8 cellular contexts compared by ENCODE assay signal in the genomic region with DNA sequence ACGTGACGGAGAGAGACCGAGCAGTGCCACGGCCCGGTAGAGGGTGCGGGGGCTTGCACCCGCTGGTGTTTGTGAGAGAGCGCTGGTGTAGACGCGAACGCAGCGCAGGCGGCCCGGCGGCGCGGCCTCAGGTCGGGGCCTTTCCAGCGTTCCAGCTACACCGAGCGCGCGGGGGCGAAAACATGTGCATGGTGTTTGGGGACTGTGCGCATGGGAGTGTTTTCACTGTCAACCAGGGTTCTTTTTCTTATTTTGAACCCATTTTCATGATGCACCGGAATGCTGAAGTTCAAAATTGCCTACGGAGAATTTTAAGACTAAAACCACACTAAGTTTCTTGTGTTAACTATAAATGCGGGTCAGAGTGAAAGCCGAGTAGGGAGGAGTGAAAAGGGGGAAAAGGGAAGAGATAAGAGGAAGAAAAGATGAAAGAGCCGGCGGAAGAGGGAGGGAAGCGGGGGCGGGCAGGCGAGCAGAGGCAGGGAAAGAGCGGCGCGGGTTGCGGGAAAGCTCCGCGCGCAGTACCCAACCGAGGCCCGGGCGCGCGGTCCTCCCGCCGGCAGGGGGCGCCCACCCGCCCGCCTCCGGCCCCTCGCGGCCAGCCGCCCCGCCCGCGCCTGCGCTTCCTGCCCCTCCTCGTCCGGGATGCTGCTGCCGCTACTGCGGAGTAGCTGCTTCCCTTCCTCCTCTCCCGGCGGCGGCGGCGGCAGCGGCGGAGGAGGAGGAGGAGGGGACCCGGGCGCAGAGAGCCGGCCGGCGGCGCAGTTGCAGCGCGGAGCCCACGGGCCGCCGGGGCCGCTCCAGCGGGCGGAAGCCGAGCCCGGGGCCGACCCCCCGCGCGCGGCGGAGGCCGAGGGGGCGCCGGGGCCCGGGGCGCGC. TPM values are rescaled to one million over a fixed set of nuclear protein-coding genes. Genes with fewer than 3 reads are reported as not detected.
A peak's percentile ranks its signal among the peaks of the same experiment; 100 is the strongest.
DNase-seq lines count a peak whose midpoint lies in the region; ATAC-seq, FAIRE-seq and TF ChIP-seq lines count a peak whose summit lies in the region.

RAB12 (plus strand) TSS at position 643 of the 879 bp plus-strand sequence; CDS start at position 646, 3 bp downstream.

- CTCF ChIA-PET in A549 (lab: Yijun Ruan, JAX) = interaction anchor here (0.5 to 1.6 kb wide), 9 partner anchors 8 to 864 kb away, joined by 3 to 6 read pairs (median 3); no protein-coding TSS in a partner anchor

- ATAC-seq in A549 (peak; percentile 94 to 95), GM18868 (IDR thresholded peaks at IDR 0.05; ENCODE audit: unreplicated experiment) (peak; percentile 75), HG03159 (IDR thresholded peaks at IDR 0.05; ENCODE audit: unreplicated experiment) (peak; percentile 57)

- peak; percentile 43; the same call in 1 of the 2 replicates for TF ChIP-seq POLR2A in A549 (IDR thresholded peaks at IDR 0.05; ENCODE audit: low read length)

- peaks cover 11% of the 10 kb centered on the region for H3K4me1 ChIP-seq in A549

- peak within 1 kb of the TSS; percentile 74 to 97 for H3K27ac ChIP-seq in A549

- no peak for FAIRE-seq in A549 (lab: Jason Lieb, UNC)

- 38% methylated on average over 62 of the region's 98 CpGs for WGBS in A549 (ENCODE audit: missing lambda C conversion rate)

- no peak for TF ChIP-seq RAD21 in A549 (conservative IDR thresholded peaks at IDR 0.05 in 1 of 2, IDR thresholded peaks at IDR 0.05 in 1 of 2)

- DNase-seq in A549 (ENCODE audit: low read depth in 1 of 2, low spot score in 1 of 2) (peak; percentile 44 to 81), NCI-H345 treated with DMSO at 0.1 percent for 48 hours (lab: John Stamatoyannopoulos, UW; ENCODE audit: unreplicated experiment) (peak; percentile 69), cerebellum (ENCODE audit: low spot score) (peak; percentile 89), kidney glomerular epithelial cell (lab: John Stamatoyannopoulos, UW) (peak; percentile 32)
- peak; percentile 88 for DNase-seq in activated CD4-positive, CD25-positive, alpha-beta regulatory T cell treated with anti-CD3 and anti-CD28 coated beads, Interleukin-2, amount 50 U/mL, for 72 hours
- peak; percentile 75 to 79 for DNase-seq in stimulated activated CD4-positive, alpha-beta T cell treated with anti-CD3 and anti-CD28 coated beads, Interleukin-15, amount 100 ng/mL, for 48 hours (ENCODE audit: low read depth in 2 of 2)

- POLR2A ChIA-PET in A549 (lab: Yijun Ruan, JAX) = interaction anchor here (1.2 kb wide), 1 partner anchor 9 kb away, joined by 3 read pairs; no protein-coding TSS in a partner anchor

- H3K9me3 ChIP-seq in A549 = no peaks in the 10 kb centered on the region

- no peak for TF ChIP-seq EP300 in A549 (IDR thresholded peaks at IDR 0.05)

- H3K4me2 ChIP-seq in A549 = peak within 1 kb of the TSS; percentile 99

- peak within 1 kb of the TSS; percentile 95 for H3K4me3 ChIP-seq in A549

- peak; percentile 74 for TF ChIP-seq CTCF in A549 (IDR thresholded peaks at IDR 0.05)

TF ChIP-seq in A549, 52 proteins besides CTCF, POLR2A, EP300 and RAD21 (continues in another document):
- TF ChIP-seq E2F6 (IDR thresholded peaks at IDR 0.05; ENCODE audit: borderline replicate concordance, low read depth) (no peak), JUN (IDR thresholded peaks at IDR 0.05) (peak; percentile 56 to 75; a peak in 4 of 5 replicates), CBX2 (IDR thresholded peaks at IDR 0.05; ENCODE audit: borderline replicate concordance, low read depth) (no peak), HMGXB4 (CRISPR knock-in tag; IDR thresholded peaks at IDR 0.05; ENCODE audit: borderline replicate concordance) (no peak), TFCP2L1 (CRISPR knock-in tag; IDR thresholded peaks at IDR 0.05) (no peak), RNF2 (IDR thresholded peaks at IDR 0.05; ENCODE audit: borderline replicate concordance, low read depth) (no peak), FOXS1 (CRISPR knock-in tag; IDR thresholded peaks at IDR 0.05) (no peak), NR3C1 (IDR thresholded peaks at IDR 0.05) (no peak), TP53 (CRISPR knock-in tag; IDR thresholded peaks at IDR 0.05) (no peak), MYC (IDR thresholded peaks at IDR 0.05; ENCODE audit: borderline replicate concordance, low read length) (0 out of 2 replicates have a peak, but pooled peaks have one; percentile 36), CHD4 (IDR thresholded peaks at IDR 0.05; ENCODE audit: borderline replicate concordance) (no peak), RARB (CRISPR knock-in tag; IDR thresholded peaks at IDR 0.05) (no peak), JUNB (IDR thresholded peaks at IDR 0.05) (no peak), SMC3 (IDR thresholded peaks at IDR 0.05) (0 out of 3 replicates have a peak, but pooled peaks have one; percentile 16)
- TF ChIP-seq, protein P1, sequence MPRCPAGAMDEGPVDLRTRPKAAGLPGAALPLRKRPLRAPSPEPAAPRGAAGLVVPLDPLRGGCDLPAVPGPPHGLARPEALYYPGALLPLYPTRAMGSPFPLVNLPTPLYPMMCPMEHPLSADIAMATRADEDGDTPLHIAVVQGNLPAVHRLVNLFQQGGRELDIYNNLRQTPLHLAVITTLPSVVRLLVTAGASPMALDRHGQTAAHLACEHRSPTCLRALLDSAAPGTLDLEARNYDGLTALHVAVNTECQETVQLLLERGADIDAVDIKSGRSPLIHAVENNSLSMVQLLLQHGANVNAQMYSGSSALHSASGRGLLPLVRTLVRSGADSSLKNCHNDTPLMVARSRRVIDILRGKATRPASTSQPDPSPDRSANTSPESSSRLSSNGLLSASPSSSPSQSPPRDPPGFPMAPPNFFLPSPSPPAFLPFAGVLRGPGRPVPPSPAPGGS (IDR thresholded peaks at IDR 0.05) = 0 out of 3 replicates have a peak, but pooled peaks have one; percentile 45
- TF ChIP-seq, protein P2, sequence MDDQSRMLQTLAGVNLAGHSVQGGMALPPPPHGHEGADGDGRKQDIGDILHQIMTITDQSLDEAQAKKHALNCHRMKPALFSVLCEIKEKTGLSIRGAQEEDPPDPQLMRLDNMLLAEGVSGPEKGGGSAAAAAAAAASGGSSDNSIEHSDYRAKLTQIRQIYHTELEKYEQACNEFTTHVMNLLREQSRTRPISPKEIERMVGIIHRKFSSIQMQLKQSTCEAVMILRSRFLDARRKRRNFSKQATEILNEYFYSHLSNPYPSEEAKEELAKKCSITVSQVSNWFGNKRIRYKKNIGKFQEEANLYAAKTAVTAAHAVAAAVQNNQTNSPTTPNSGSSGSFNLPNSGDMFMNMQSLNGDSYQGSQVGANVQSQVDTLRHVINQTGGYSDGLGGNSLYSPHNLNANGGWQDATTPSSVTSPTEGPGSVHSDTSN (IDR thresholded peaks at IDR 0.05) = no peak
- TF ChIP-seq, protein P3, sequence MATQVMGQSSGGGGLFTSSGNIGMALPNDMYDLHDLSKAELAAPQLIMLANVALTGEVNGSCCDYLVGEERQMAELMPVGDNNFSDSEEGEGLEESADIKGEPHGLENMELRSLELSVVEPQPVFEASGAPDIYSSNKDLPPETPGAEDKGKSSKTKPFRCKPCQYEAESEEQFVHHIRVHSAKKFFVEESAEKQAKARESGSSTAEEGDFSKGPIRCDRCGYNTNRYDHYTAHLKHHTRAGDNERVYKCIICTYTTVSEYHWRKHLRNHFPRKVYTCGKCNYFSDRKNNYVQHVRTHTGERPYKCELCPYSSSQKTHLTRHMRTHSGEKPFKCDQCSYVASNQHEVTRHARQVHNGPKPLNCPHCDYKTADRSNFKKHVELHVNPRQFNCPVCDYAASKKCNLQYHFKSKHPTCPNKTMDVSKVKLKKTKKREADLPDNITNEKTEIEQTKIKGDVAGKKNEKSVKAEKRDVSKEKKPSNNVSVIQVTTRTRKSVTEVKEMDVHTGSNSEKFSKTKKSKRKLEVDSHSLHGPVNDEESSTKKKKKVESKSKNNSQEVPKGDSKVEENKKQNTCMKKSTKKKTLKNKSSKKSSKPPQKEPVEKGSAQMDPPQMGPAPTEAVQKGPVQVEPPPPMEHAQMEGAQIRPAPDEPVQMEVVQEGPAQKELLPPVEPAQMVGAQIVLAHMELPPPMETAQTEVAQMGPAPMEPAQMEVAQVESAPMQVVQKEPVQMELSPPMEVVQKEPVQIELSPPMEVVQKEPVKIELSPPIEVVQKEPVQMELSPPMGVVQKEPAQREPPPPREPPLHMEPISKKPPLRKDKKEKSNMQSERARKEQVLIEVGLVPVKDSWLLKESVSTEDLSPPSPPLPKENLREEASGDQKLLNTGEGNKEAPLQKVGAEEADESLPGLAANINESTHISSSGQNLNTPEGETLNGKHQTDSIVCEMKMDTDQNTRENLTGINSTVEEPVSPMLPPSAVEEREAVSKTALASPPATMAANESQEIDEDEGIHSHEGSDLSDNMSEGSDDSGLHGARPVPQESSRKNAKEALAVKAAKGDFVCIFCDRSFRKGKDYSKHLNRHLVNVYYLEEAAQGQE (IDR thresholded peaks at IDR 0.05) = no peak
- TF ChIP-seq, protein P4, sequence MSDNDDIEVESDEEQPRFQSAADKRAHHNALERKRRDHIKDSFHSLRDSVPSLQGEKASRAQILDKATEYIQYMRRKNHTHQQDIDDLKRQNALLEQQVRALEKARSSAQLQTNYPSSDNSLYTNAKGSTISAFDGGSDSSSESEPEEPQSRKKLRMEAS (IDR thresholded peaks at IDR 0.05) = peak; percentile 7; the same call in 1 of the 2 replicates

RNA-seq across cellular contexts. Expression of gene RAB12, which starts in this region (rescaled TPM):
- 27.6 and 31.3 TPM in 2 replicates for polyA plus RNA-seq in A549 (2011; rRNA removed)
- polyA plus RNA-seq in A549 (2012; cell fraction: cytosol; rRNA removed) = 7.4 and 7.6 TPM in 2 replicates
- polyA plus RNA-seq in A549 (2012; cell fraction: nucleus; rRNA removed) = 4.0 and 7.3 TPM in 2 replicates
- polyA plus RNA-seq in A549 (2017; fragmentation: RNase III; extraction: RNeasy Plus Mini Kit Qiagen cat#74134 plus additional on column Dnase treatment) = 23.2 to 23.9 TPM (median 23.4 TPM) in 3 replicates
- polyA minus RNA-seq in A549 (2011; rRNA and poly(A)+ RNA removed) = 8.7 and 9.3 TPM in 2 replicates
- total RNA-seq in cerebellum = 49.7 TPM

Comparison
In these comparisons a context has a peak if more than half of its experiments do, and no peak if none do; other contexts are left out.
1. Peak in every context shown above with its lines: DNase-seq, ATAC-seq, H3K4me3 ChIP-seq and H3K27ac ChIP-seq.
2. DNase-seq: peak in every context shown above with its lines; median percentile 89 in cerebellum; 88 in activated CD4-positive, CD25-positive, alpha-beta regulatory T cell treated with anti-CD3 and anti-CD28 coated beads, Interleukin-2, amount 50 U/mL, for 72 hours; 77 in stimulated activated CD4-positive, alpha-beta T cell treated with anti-CD3 and anti-CD28 coated beads, Interleukin-15, amount 100 ng/mL, for 48 hours; 69 in NCI-H345 treated with DMSO at 0.1 percent for 48 hours; 62 in A549; 32 in kidney glomerular epithelial cell.